8 cellular contexts compared by ENCODE assay signal in genomic region chr2:118221952-118222594, GRCh38.
A peak's percentile ranks its signal among the peaks of the same experiment; 100 is the strongest.
DNase-seq lines count a peak whose midpoint lies in the region; ATAC-seq, FAIRE-seq and TF ChIP-seq lines count a peak whose summit lies in the region.

No MANE protein-coding gene starts in this region.

- no peak overlapping the region for H3K9ac ChIP-seq in keratinocyte (ENCODE audit: control insufficient read depth, extremely low read depth, insufficient read depth, low read length)

- H2AFZ ChIP-seq in PC-9 (peak overlapping the region; percentile 67), keratinocyte (ENCODE audit: control insufficient read depth, low read length) (no peak overlapping the region)

- peak; percentile 98 for FAIRE-seq in keratinocyte (lab: Jason Lieb, UNC)

- H4K20me1 ChIP-seq in PC-9 (ENCODE audit: insufficient read depth) (no peaks in the 10 kb centered on the region), keratinocyte (ENCODE audit: control insufficient read depth, extremely low read depth, insufficient read depth, low read length) (no peaks in the 10 kb centered on the region)

- peaks cover 4% of the 10 kb centered on the region for H3F3A ChIP-seq in PC-9 (ENCODE audit: insufficient read depth, low read depth)

- dilution Hi-C loops in keratinocyte (cut with MboI; ENCODE audit: extremely low pct_ligation_motif_present, low sequenced_read_pairs) = no loop called here

- TF ChIP-seq CTCF in PC-9 (conservative IDR thresholded peaks at IDR 0.05) (peak; percentile 91), MCF 10A (IDR thresholded peaks at IDR 0.05; ENCODE audit: unreplicated experiment) (peak; percentile 73), keratinocyte (optimal IDR thresholded peaks at IDR 0.05 in 1 of 3, IDR thresholded peaks at IDR 0.05 in 1 of 3, conservative IDR thresholded peaks at IDR 0.05 in 1 of 3; ENCODE audit: extremely low read depth in 1 of 3, insufficient read depth in 2 of 3, low read length in 3 of 3) (peak; percentile 59 to 73 (median 61))

- no peaks in the 10 kb centered on the region for H3K9me1 ChIP-seq in keratinocyte (ENCODE audit: control insufficient read depth, extremely low read depth, insufficient read depth, low read length)

- H3K9me3 Mint-ChIP-seq in MCF 10A (ENCODE audit: unreplicated experiment) = no peaks in the 10 kb centered on the region

- H3K27me3 ChIP-seq in PC-9 (ENCODE audit: insufficient read depth, low read depth) (no peaks in the 10 kb centered on the region), keratinocyte (ENCODE audit: control insufficient read depth, extremely low read depth, insufficient read depth, low read length) (peaks cover 17% of the 10 kb centered on the region)

- no peak overlapping the region for H3K4me2 ChIP-seq in PC-9
- no peak overlapping the region for H3K4me2 ChIP-seq in keratinocyte (ENCODE audit: control insufficient read depth, extremely low read depth, insufficient read depth, low read depth, low read length)

- no peak for DNase-seq in Right ventricle myocardium inferior (ENCODE audit: missing footprints)
- DNase-seq in cardiac septum (ENCODE audit: low spot score) = no peak
- peak; percentile 78 to 89 for DNase-seq in Kasumi-1 (lab: John Stamatoyannopoulos, UW)
- DNase-seq in PC-9 = peak; percentile 49 to 64
- peak; percentile 72 for DNase-seq in MCF 10A (ENCODE audit: unreplicated experiment)
- DNase-seq in keratinocyte (ENCODE audit: low read depth, low spot score) = no peak
- DNase-seq in stromal cell of bone marrow (ENCODE audit: low read depth) = peak; percentile 57

- H3K9me3 ChIP-seq in PC-9 (ENCODE audit: insufficient read depth, low read depth) (peaks cover 5% of the 10 kb centered on the region; the same call in 1 of the 2 replicates), keratinocyte (ENCODE audit: control insufficient read depth, low read depth, low read length) (no peaks in the 10 kb centered on the region)

- ATAC-seq in Right ventricle myocardium inferior (peak; percentile 56), GM21786 (IDR thresholded peaks at IDR 0.05; ENCODE audit: unreplicated experiment) (peak; percentile 55)

- H3K4me3 Mint-ChIP-seq in MCF 10A (ENCODE audit: unreplicated experiment) = no peak overlapping the region

- peaks cover 2% of the 10 kb centered on the region for H3K27me3 Mint-ChIP-seq in MCF 10A (ENCODE audit: insufficient read depth, unreplicated experiment)

- CTCF ChIA-PET in PC-9 (lab: Charles Lee) (interaction anchor here (0.6 to 1.4 kb wide), 6 partner anchors 29 to 187 kb away, joined by 3 to 13 read pairs (median 4); no protein-coding TSS in a partner anchor), MCF 10A (lab: Yijun Ruan, JAX) (interaction anchor here (0.5 to 6.2 kb wide), 47 partner anchors 9 to 1655 kb away, joined by 3 to 72 read pairs (median 4); partner anchors contain the start of gene EN1)

- H3K4me1 ChIP-seq in PC-9 (replicated peaks; ENCODE audit: insufficient read depth) (peaks cover 4% of the 10 kb centered on the region), keratinocyte (ENCODE audit: control insufficient read depth, extremely low read depth, insufficient read depth, low read length) (peaks cover 2% of the 10 kb centered on the region)

- no peak overlapping the region for H3K27ac Mint-ChIP-seq in MCF 10A (ENCODE audit: low read depth, unreplicated experiment)

- no peak overlapping the region for H3K27ac ChIP-seq in PC-9
- H3K27ac ChIP-seq in keratinocyte (ENCODE audit: control insufficient read depth, insufficient read depth, low read length) = no peak overlapping the region

- H3K79me2 ChIP-seq in PC-9 (ENCODE audit: low read depth) = no peaks in the 10 kb centered on the region
- no peaks in the 10 kb centered on the region for H3K79me2 ChIP-seq in keratinocyte (ENCODE audit: control insufficient read depth, insufficient read depth, low read length)

- peaks cover 12% of the 10 kb centered on the region for H3K4me1 Mint-ChIP-seq in MCF 10A (ENCODE audit: insufficient read depth, unreplicated experiment)

- BruUV-seq in PC-9 (replicated peaks; lab: Mats Ljungman, UMichigan) (no TSS peak), MCF 10A (replicated peaks; lab: Mats Ljungman, UMichigan) (no TSS peak)

- H3K36me3 ChIP-seq in PC-9 (ENCODE audit: low read depth) = no peaks in the 10 kb centered on the region
- no peaks in the 10 kb centered on the region for H3K36me3 ChIP-seq in keratinocyte (ENCODE audit: control insufficient read depth in 2 of 2, extremely low read depth in 1 of 2, insufficient read depth in 2 of 2, low read length in 2 of 2)

- no peak overlapping the region for H3K4me3 ChIP-seq in PC-9
- no peak overlapping the region for H3K4me3 ChIP-seq in keratinocyte (ENCODE audit: control insufficient read depth in 2 of 3, extremely low read depth in 1 of 3, insufficient read depth in 2 of 3, low read depth in 1 of 3, low read length in 3 of 3)

- H3K36me3 Mint-ChIP-seq in MCF 10A (ENCODE audit: insufficient read depth, unreplicated experiment) = no peaks in the 10 kb centered on the region

- POLR2A ChIA-PET in PC-9 (lab: Charles Lee; ENCODE audit: unreplicated experiment) = interaction anchor here (0.5 kb wide), 1 partner anchor 36 kb away, joined by 4 read pairs; no protein-coding TSS in a partner anchor
- POLR2A ChIA-PET in MCF 10A (lab: Yijun Ruan, JAX) = interaction anchor here (1.2 kb wide), 1 partner anchor 393 kb away, joined by 4 read pairs; no protein-coding TSS in a partner anchor

- H3K9me2 ChIP-seq in PC-9 (ENCODE audit: insufficient read depth) = no peaks in the 10 kb centered on the region

- intact Hi-C loops in Right ventricle myocardium inferior (cut with DNase I) (loop anchor here (2.0 kb wide), 1 partner anchor 633 kb away; no protein-coding TSS in a partner anchor), cardiac septum (cut with DNase I) (loop anchor here (2.0 kb wide), 1 partner anchor 635 kb away; no protein-coding TSS in a partner anchor), PC-9 (cut with micrococcal nuclease; ENCODE audit: unreplicated experiment) (loop anchor here (1.0 kb wide), 3 partner anchors 47 to 633 kb away; no protein-coding TSS in a partner anchor), MCF 10A (cut with micrococcal nuclease) (loop anchor here (1.0 to 5.0 kb wide), 5 partner anchors 47 to 643 kb away; no protein-coding TSS in a partner anchor)

Comparison
In these comparisons a context has a peak if more than half of its experiments do, and no peak if none do; other contexts are left out.
1. DNase-seq: peak in Kasumi-1 (2 of 2), PC-9 (2 of 2), MCF 10A (single experiment) and stromal cell of bone marrow (single experiment); none in Right ventricle myocardium inferior (single experiment), cardiac septum (single experiment) and keratinocyte (single experiment).
2. Peak in every context shown above with its lines, with median percentiles within 50 percentile points of each other: CTCF ChIP-seq.